Comparison of ENCODE assay signal across 1 cellular context in the genomic region with DNA sequence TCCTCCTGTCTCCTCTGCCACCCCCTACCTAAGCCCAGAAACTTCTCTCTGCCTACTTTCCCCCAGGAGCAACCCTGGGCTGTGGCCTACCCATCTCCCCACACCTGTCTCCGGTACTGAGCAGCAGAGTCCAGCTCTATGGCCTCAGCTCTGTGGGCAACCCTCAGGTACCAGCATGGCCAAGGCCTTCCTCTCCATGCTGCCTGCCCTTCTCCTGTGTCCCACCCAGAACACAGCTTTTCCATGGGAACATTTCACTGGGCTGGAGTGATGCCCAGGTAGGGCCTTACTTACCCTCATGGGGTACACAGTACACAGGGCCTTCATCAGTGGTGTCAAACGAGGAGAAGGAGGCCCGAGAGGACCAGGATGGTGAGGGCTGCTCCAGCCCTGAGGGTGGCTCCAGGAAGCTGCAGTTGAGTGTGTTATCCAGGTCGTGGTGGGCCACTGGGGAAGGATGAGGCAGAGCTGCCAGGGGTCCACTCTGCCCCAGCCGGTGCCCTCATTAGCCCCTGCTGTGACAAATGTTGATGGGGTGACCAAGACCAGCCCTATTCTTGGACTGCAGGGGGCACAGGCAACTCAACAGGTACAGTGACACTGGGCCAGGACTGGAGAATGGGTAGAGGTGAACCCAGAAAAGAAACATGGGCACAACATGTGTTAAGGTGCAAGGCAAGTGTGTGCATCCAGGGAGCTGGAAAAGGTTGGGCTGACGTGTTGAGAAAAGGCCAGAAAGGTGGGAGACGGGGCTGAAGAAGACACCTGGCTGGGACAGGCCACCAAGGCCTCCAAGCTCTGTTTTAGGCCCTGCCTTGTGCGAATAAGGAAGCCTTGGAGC.
TF ChIP-seq lines count a peak whose summit lies in the region.

No MANE protein-coding gene starts in this region.

TF ChIP-seq in IMR-90, 13 proteins besides CTCF, POLR2A, EP300 and RAD21:
- no peak for TF ChIP-seq NFE2L2 (IDR thresholded peaks at IDR 0.05; ENCODE audit: low read depth, low read length)
- TF ChIP-seq FOS (IDR thresholded peaks at IDR 0.05; ENCODE audit: low read depth, low read length), result no peak
- TF ChIP-seq BHLHE40 (IDR thresholded peaks at IDR 0.05; ENCODE audit: low read depth, low read length), result no peak
- TF ChIP-seq CEBPB (IDR thresholded peaks at IDR 0.05; ENCODE audit: low read depth, low read length), result no peak
- TF ChIP-seq, protein P1, sequence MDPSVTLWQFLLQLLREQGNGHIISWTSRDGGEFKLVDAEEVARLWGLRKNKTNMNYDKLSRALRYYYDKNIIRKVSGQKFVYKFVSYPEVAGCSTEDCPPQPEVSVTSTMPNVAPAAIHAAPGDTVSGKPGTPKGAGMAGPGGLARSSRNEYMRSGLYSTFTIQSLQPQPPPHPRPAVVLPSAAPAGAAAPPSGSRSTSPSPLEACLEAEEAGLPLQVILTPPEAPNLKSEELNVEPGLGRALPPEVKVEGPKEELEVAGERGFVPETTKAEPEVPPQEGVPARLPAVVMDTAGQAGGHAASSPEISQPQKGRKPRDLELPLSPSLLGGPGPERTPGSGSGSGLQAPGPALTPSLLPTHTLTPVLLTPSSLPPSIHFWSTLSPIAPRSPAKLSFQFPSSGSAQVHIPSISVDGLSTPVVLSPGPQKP (IDR thresholded peaks at IDR 0.05; ENCODE audit: borderline replicate concordance, low read depth, low read length), result no peak
- TF ChIP-seq, protein P2, sequence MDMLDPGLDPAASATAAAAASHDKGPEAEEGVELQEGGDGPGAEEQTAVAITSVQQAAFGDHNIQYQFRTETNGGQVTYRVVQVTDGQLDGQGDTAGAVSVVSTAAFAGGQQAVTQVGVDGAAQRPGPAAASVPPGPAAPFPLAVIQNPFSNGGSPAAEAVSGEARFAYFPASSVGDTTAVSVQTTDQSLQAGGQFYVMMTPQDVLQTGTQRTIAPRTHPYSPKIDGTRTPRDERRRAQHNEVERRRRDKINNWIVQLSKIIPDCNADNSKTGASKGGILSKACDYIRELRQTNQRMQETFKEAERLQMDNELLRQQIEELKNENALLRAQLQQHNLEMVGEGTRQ (IDR thresholded peaks at IDR 0.05; ENCODE audit: low read depth, low read length), result no peak
- TF ChIP-seq MXI1 (IDR thresholded peaks at IDR 0.05; ENCODE audit: borderline replicate concordance, low read depth, low read length), result no peak
- TF ChIP-seq MAZ (IDR thresholded peaks at IDR 0.05; ENCODE audit: borderline replicate concordance, low read depth, low read length), result no peak
- TF ChIP-seq SMC3 (IDR thresholded peaks at IDR 0.05; ENCODE audit: low read depth, low read length), result no peak
- no peak for TF ChIP-seq RCOR1 (IDR thresholded peaks at IDR 0.05; ENCODE audit: insufficient replicate concordance, low read length)
- TF ChIP-seq RFX5 (IDR thresholded peaks at IDR 0.05; ENCODE audit: low read depth, low read length), result no peak
- TF ChIP-seq MAFK (IDR thresholded peaks at IDR 0.05; ENCODE audit: low read depth, low read length), result no peak
- no peak for TF ChIP-seq CHD1 (IDR thresholded peaks at IDR 0.05; ENCODE audit: low read depth, low read length)
